9 cellular contexts compared by ENCODE assay signal in genomic region chrX:129779747-129780146, GRCh38. TPM values are rescaled to one million over a fixed set of nuclear protein-coding genes. Genes with fewer than 3 reads are reported as not detected.
DNase-seq lines count a peak whose midpoint lies in the region; ATAC-seq and TF ChIP-seq lines count a peak whose summit lies in the region.
"Had no signal": no experiment of that assay in that cellular context is flagged by ENCODE, and none has a peak within 500 bp of the region (broad histone marks: within the 10 kb centered on the region; RNA-seq: fewer than 3 reads in every experiment).

Gene SASH3, plus strand, starts transcription at chrX:129779949. Its CDS starts 149 bp downstream, at chrX:129780098.

- peaks cover 54% of the 10 kb centered on the region for H3K36me3 Mint-ChIP-seq in activated CD4-positive, alpha-beta T cell treated with anti-CD3 and anti-CD28 coated beads, Interleukin-2, amount 10 ng/mL, durations not matched to agents 7 days and 5 days (ENCODE audit: low read depth)

- H3K4me1 ChIP-seq in stomach, result peaks cover 0 to 10% (median 0%) of the 10 kb centered on the region in 4 donors

- CTCF ChIA-PET in activated CD4-positive, alpha-beta T cell treated with anti-CD3 and anti-CD28 coated beads, Interleukin-2, amount 10 ng/mL, durations not matched to agents 7 days and 5 days (lab: Charles Lee), result interaction anchor here (0.8 to 2.8 kb wide), 6 partner anchors 7 to 34 kb away, joined by 3 to 13 read pairs (median 5); no protein-coding TSS in a partner anchor

- DNase-seq in activated CD4-positive, alpha-beta T cell treated with anti-CD3 and anti-CD28 coated beads, Interleukin-2, amount 10 ng/mL, durations not matched to agents 7 days and 5 days, result peak; percentile 76
- DNase-seq in Right ventricle myocardium superior (peak; percentile 76), stomach (peak; percentile 50), NCI-H82 treated with DMSO at 0.1 percent for 48 hours (lab: John Stamatoyannopoulos, UW; ENCODE audit: unreplicated experiment) (no peak), retina (no peak), AG20443 (ENCODE audit: low spot score) (no peak)

- H3K27ac ChIP-seq in stomach, result peak within 1 kb of the TSS in 4 of 5 donors; percentile 23 to 74 (median 58)

- H3K9me3 ChIP-seq in stomach, result no peaks in the 10 kb centered on the region

- WGBS in stomach, 5 donors, result 55 to 80% (median 70%) methylated on average over 6 to 13 of the region's 13 CpGs

- H3K27me3 Mint-ChIP-seq in activated CD4-positive, alpha-beta T cell treated with anti-CD3 and anti-CD28 coated beads, Interleukin-2, amount 10 ng/mL, durations not matched to agents 7 days and 5 days, result no peaks in the 10 kb centered on the region

- peaks cover 61% of the 10 kb centered on the region for H3K4me1 Mint-ChIP-seq in activated CD4-positive, alpha-beta T cell treated with anti-CD3 and anti-CD28 coated beads, Interleukin-2, amount 10 ng/mL, durations not matched to agents 7 days and 5 days

- POLR2A ChIA-PET in activated CD4-positive, alpha-beta T cell treated with anti-CD3 and anti-CD28 coated beads, Interleukin-2, amount 10 ng/mL, durations not matched to agents 7 days and 5 days (lab: Charles Lee), result interaction anchor here (1.0 to 1.7 kb wide), 3 partner anchors 9 to 152 kb away, joined by 3 to 5 read pairs (median 4); no protein-coding TSS in a partner anchor

- no peak for TF ChIP-seq EP300 in stomach (IDR thresholded peaks at IDR 0.05)

- peak; percentile 35 for ATAC-seq in GM18907 (IDR thresholded peaks at IDR 0.05; ENCODE audit: unreplicated experiment)
- peak; percentile 30 for ATAC-seq in HG03196 (IDR thresholded peaks at IDR 0.05; ENCODE audit: unreplicated experiment)
- ATAC-seq in Right ventricle myocardium superior (ENCODE audit: poor library complexity), result peak; percentile 70

- peak within 1 kb of the TSS; percentile 92 for H3K27ac Mint-ChIP-seq in activated CD4-positive, alpha-beta T cell treated with anti-CD3 and anti-CD28 coated beads, Interleukin-2, amount 10 ng/mL, durations not matched to agents 7 days and 5 days

- H3K4me3 ChIP-seq in stomach, result peak within 1 kb of the TSS; percentile 7 to 35 (median 31)

- TF ChIP-seq POLR2A in stomach (IDR thresholded peaks at IDR 0.05), result no peak

- TF ChIP-seq CTCF in stomach (IDR thresholded peaks at IDR 0.05), result no peak

- intact Hi-C loops in Right ventricle myocardium superior (cut with DNase I) (no loop called here), stomach (cut with DNase I; ENCODE audit: low total_unique reads) (no loop called here)

- H3K27me3 ChIP-seq in stomach, result no peaks in the 10 kb centered on the region

- H3K9me3 Mint-ChIP-seq in activated CD4-positive, alpha-beta T cell treated with anti-CD3 and anti-CD28 coated beads, Interleukin-2, amount 10 ng/mL, durations not matched to agents 7 days and 5 days, result no peaks in the 10 kb centered on the region

- no peaks in the 10 kb centered on the region for H3K36me3 ChIP-seq in stomach

- peak within 1 kb of the TSS; percentile 97 for H3K4me3 Mint-ChIP-seq in activated CD4-positive, alpha-beta T cell treated with anti-CD3 and anti-CD28 coated beads, Interleukin-2, amount 10 ng/mL, durations not matched to agents 7 days and 5 days

RNA-seq across cellular contexts. Expression of gene SASH3, which starts in this region (rescaled TPM):
- 100 to 1,000 TPM; 254 to 264 TPM for total RNA-seq in activated CD4-positive, alpha-beta T cell treated with anti-CD3 and anti-CD28 coated beads, Interleukin-2, amount 10 ng/mL, durations not matched to agents 7 days and 5 days
- 2.2 TPM for total RNA-seq in Right ventricle myocardium superior
- 10 to 100 TPM in 1 of 5 donors, 1 to 10 TPM in 2, under 1 TPM in 1, not detected in 1; 0.58 to 10.7 (median 3.3) TPM for total RNA-seq in stomach
- polyA plus RNA-seq in stomach, result 10 to 100 TPM in 1 of 3 donors, 1 to 10 TPM in 2; 3.5 to 12.1 (median 6.7) TPM
- total RNA-seq: M059J had no signal

Comparison
In these comparisons a context has a peak if more than half of its experiments do, and no peak if none do; other contexts are left out.
1. RNA of gene SASH3 (total RNA-seq): 254 to 264 TPM in activated CD4-positive, alpha-beta T cell treated with anti-CD3 and anti-CD28 coated beads, Interleukin-2, amount 10 ng/mL, durations not matched to agents 7 days and 5 days; 0.58 to 10.7 TPM in stomach and 2.2 TPM in Right ventricle myocardium superior (single experiment); every median in the first group is over 10 times any median in the second.
2. DNase-seq: peak in activated CD4-positive, alpha-beta T cell treated with anti-CD3 and anti-CD28 coated beads, Interleukin-2, amount 10 ng/mL, durations not matched to agents 7 days and 5 days (single experiment), Right ventricle myocardium superior (single experiment) and stomach (single experiment); none in NCI-H82 treated with DMSO at 0.1 percent for 48 hours (single experiment), retina (single experiment) and AG20443 (single experiment).
3. Peak in every context shown above with its lines, with median percentiles within 50 percentile points of each other: ATAC-seq.